ENCODE assay signal across 17 cellular contexts in the genomic region with DNA sequence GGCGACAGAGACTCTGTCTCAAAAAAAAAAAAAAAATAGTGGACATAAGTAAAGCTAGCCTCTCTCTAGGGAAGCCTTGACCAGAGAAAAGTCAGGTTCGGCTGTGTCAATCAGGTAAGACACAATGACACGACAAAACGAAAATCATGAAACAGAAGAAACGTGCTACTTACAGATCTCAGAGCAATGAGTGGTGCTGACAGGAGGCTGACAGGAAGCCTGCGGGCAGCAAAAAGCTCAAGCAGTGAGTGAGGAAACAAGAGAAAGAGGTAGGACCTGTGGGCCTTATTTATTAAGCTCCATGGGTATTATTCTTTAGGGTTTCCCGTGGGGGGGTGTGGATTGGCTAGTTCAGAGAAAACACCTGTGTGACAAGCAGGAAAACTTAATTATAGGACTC.
DNase-seq lines count a peak whose midpoint lies in the region; ATAC-seq, FAIRE-seq and TF ChIP-seq lines count a peak whose summit lies in the region.
"Had no signal": no experiment of that assay in that cellular context is flagged by ENCODE, and none has a peak within 500 bp of the region (broad histone marks: within the 10 kb centered on the region; RNA-seq: fewer than 3 reads in every experiment).

No MANE protein-coding gene starts in this region.

- no peaks in the 10 kb centered on the region for H3K9me3 ChIP-seq in MM.1S (replicated peaks; ENCODE audit: insufficient read depth, low read length)
- H3K9me3 ChIP-seq in endodermal cell (ENCODE audit: control insufficient read depth, low read length) = peaks cover 6% of the 10 kb centered on the region

- no peak overlapping the region for H3K4me3 Mint-ChIP-seq in endodermal cell
- H3K4me3 Mint-ChIP-seq: B cell; CD4-positive, alpha-beta T cell had no signal

- no peak overlapping the region for H3K4me2 ChIP-seq in MM.1S (ENCODE audit: low read depth, low read length)

- no peaks in the 10 kb centered on the region for H3K9me2 ChIP-seq in MM.1S (replicated peaks; ENCODE audit: insufficient read depth, low read length)

- H3K4me3 ChIP-seq in MM.1S (ENCODE audit: low read length) = no peak overlapping the region
- H3K4me3 ChIP-seq in endodermal cell (ENCODE audit: low read length) = no peak overlapping the region

- no peak overlapping the region for H3K9ac ChIP-seq in MM.1S (ENCODE audit: low read length)
- H3K9ac ChIP-seq in endodermal cell (ENCODE audit: extremely low read depth, low read length, poor library complexity, severe bottlenecking) = no peak overlapping the region

- H3K79me2 ChIP-seq in MM.1S (ENCODE audit: low read length) = no peaks in the 10 kb centered on the region

- H3F3A ChIP-seq in MM.1S (ENCODE audit: insufficient read depth, low read length) = 0 out of 2 replicates have a peak, but pooled peaks cover 3% of the 10 kb centered on the region

- no peaks in the 10 kb centered on the region for H4K20me1 ChIP-seq in MM.1S (ENCODE audit: insufficient read depth, low read length)

- DNase-seq in MM.1S = no peak
- DNase-seq in endodermal cell = no peak
- DNase-seq in urothelium cell line (ENCODE audit: low spot score) = no peak
- no peak for DNase-seq in DMS53 treated with DMSO at 0.1 percent for 48 hours (lab: John Stamatoyannopoulos, UW; ENCODE audit: unreplicated experiment)
- DNase-seq: C1 segment of cervical spinal cord; Calu3; CD4-positive, alpha-beta T cell; DMS 273 treated with DMSO at 0.1 percent for 48 hours; DMS79 had no signal

- H3K36me3 ChIP-seq in MM.1S (replicated peaks; ENCODE audit: insufficient read depth, low read length) (no peaks in the 10 kb centered on the region), endodermal cell (ENCODE audit: control insufficient read depth, insufficient read depth, low read length) (no peaks in the 10 kb centered on the region)

- H3K9me3 Mint-ChIP-seq in endodermal cell = peaks cover 5% of the 10 kb centered on the region

- peaks cover 28% of the 10 kb centered on the region for H3K4me1 Mint-ChIP-seq in endodermal cell
- H3K4me1 Mint-ChIP-seq: B cell had no signal

- H3K27ac ChIP-seq in MM.1S (ENCODE audit: low read length) (peak overlapping the region; percentile 30; the same call in 1 of the 2 replicates), endodermal cell (ENCODE audit: low read depth, low read length) (no peak overlapping the region)

- TF ChIP-seq CTCF in MM.1S (IDR thresholded peaks at IDR 0.05; ENCODE audit: low read length) (no peak), endodermal cell (conservative IDR thresholded peaks at IDR 0.05) (no peak)

- H3K4me1 ChIP-seq in MM.1S (ENCODE audit: low read length) (peaks cover 19% of the 10 kb centered on the region), endodermal cell (ENCODE audit: control insufficient read depth, insufficient read depth, low read length) (no peaks in the 10 kb centered on the region)

- no peaks in the 10 kb centered on the region for H3K27me3 Mint-ChIP-seq in endodermal cell (ENCODE audit: insufficient read depth)
- H3K27me3 Mint-ChIP-seq: B cell; CD4-positive, alpha-beta T cell had no signal

- ATAC-seq in GM18867 (IDR thresholded peaks at IDR 0.05; ENCODE audit: unreplicated experiment) (peak; percentile 51), HG03196 (IDR thresholded peaks at IDR 0.05; ENCODE audit: unreplicated experiment) (no peak), HG03108 (IDR thresholded peaks at IDR 0.05; ENCODE audit: unreplicated experiment) (no peak)
- ATAC-seq: HCT116, HepG2 had no signal

- peak; percentile 37 for FAIRE-seq in urothelium cell line (lab: Jason Lieb, UNC)
- FAIRE-seq: A204.1, GM12891, HepG2 had no signal

- H3K36me3 Mint-ChIP-seq in endodermal cell (ENCODE audit: low read depth) = peaks cover 4% of the 10 kb centered on the region

- H3K27me3 ChIP-seq in MM.1S (replicated peaks; ENCODE audit: insufficient read depth, low read length) = no peaks in the 10 kb centered on the region
- no peaks in the 10 kb centered on the region for H3K27me3 ChIP-seq in endodermal cell (ENCODE audit: control insufficient read depth, insufficient read depth, low read length, poor library complexity, severe bottlenecking)

- peak overlapping the region; percentile 23 for H3K27ac Mint-ChIP-seq in endodermal cell
- H3K27ac Mint-ChIP-seq: B cell; CD4-positive, alpha-beta T cell had no signal

- 91 to 95% methylated on average over 7 of the region's 7 CpGs for WGBS in endodermal cell (ENCODE audit: insufficient coverage in 1 of 2, insufficient read length in 1 of 2), 2 experiments

- no peak overlapping the region for H2AFZ ChIP-seq in MM.1S (ENCODE audit: low read length)
